29 cellular contexts compared by ENCODE assay signal in the genomic region with DNA sequence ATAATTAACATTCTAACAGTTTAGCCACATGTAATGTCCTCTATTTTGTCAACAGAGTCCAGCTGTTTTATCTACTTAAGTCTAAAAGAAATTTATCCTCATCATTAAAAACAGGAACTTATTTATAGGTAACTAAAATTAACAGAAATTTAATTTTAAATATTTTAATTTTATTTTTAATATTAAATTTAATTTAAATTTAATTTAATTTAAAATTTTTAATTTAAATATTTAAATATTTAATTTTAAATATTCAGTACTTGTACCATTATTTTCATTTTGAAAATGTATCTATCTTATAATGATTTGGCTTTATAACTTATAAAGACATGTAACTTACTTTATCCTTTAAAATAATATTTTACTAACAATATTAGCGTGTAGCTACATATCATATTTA. TPM values are rescaled to one million over a fixed set of nuclear protein-coding genes. Genes with fewer than 3 reads are reported as not detected.
"Had no signal": no experiment of that assay in that cellular context is flagged by ENCODE, and none has a peak within 500 bp of the region (broad histone marks: within the 10 kb centered on the region; RNA-seq: fewer than 3 reads in every experiment).

No MANE protein-coding gene starts in this region.

- H3K27ac ChIP-seq: breast epithelium, RWPE1 had no signal

- H3K36me3 ChIP-seq: breast epithelium had no signal

- H3K4me1 Mint-ChIP-seq: activated CD8-positive, alpha-beta memory T cell treated with anti-CD3 and anti-CD28 coated beads, Interleukin-2, amount 10 ng/mL, durations not matched to agents 7 days and 5 days had no signal

- H3K9me3 Mint-ChIP-seq: activated B cell treated with CpG ODN at 0.5 μM for 24 hours; activated CD4-positive, alpha-beta T cell treated with anti-CD3 and anti-CD28 coated beads, Interleukin-2, amount 10 ng/mL, durations not matched to agents 24 days and 14 days; activated naive CD4-positive, alpha-beta T cell treated with anti-CD3 and anti-CD28 coated beads, Interleukin-2, amount 50 U/mL, for 24 hours; activated T-cell treated with anti-CD3 and anti-CD28 coated beads, Interleukin-2, amount 50 U/mL, for 24 hours; activated T-helper 1 cell treated with anti-CD3 and anti-CD28 coated beads, Interleukin-12 subunit alpha, Interleukin-12 subunit beta, Interleukin-2, Interleukin-4 antibody, amounts not matched to agents 30 ng/mL and 10 ng/mL and 1 ng/mL, durations not matched to agents 14 hours and 24 hours and 36 hours; IgD-negative memory B cell; T-helper 1 cell treated with Interleukin-12 subunit alpha and Interleukin-12 subunit beta and Interleukin-4 antibody, amounts not matched to agents 30 μg/mL and 1 μg/mL, for 36 hours had no signal

- H3K27me3 ChIP-seq: breast epithelium had no signal

- H3K4me3 Mint-ChIP-seq: activated B cell treated with CpG ODN at 0.5 μM for 24 hours; activated CD4-positive, alpha-beta T cell treated with anti-CD3 and anti-CD28 coated beads, Interleukin-2, amount 10 ng/mL, durations not matched to agents 24 days and 14 days; activated CD8-positive, alpha-beta memory T cell treated with anti-CD3 and anti-CD28 coated beads, Interleukin-2, amount 10 ng/mL, durations not matched to agents 7 days and 5 days; activated naive CD4-positive, alpha-beta T cell treated with anti-CD3 and anti-CD28 coated beads, Interleukin-2, amount 50 U/mL, for 24 hours; activated T-cell treated with anti-CD3 and anti-CD28 coated beads, Interleukin-2, amount 50 U/mL, for 24 hours; activated T-helper 1 cell treated with anti-CD3 and anti-CD28 coated beads, Interleukin-12 subunit alpha, Interleukin-12 subunit beta, Interleukin-2, Interleukin-4 antibody, amounts not matched to agents 30 ng/mL and 10 ng/mL and 1 ng/mL, durations not matched to agents 14 hours and 24 hours and 36 hours; IgD-negative memory B cell; T-helper 1 cell treated with Interleukin-12 subunit alpha and Interleukin-12 subunit beta and Interleukin-4 antibody, amounts not matched to agents 30 μg/mL and 1 μg/mL, for 36 hours had no signal

- H3K9me3 ChIP-seq: breast epithelium had no signal

- H3K4me3 ChIP-seq: breast epithelium had no signal

- H3K27ac Mint-ChIP-seq: activated B cell treated with CpG ODN at 0.5 μM for 24 hours; activated CD4-positive, alpha-beta T cell treated with anti-CD3 and anti-CD28 coated beads, Interleukin-2, amount 10 ng/mL, durations not matched to agents 24 days and 14 days; activated CD8-positive, alpha-beta memory T cell treated with anti-CD3 and anti-CD28 coated beads, Interleukin-2, amount 10 ng/mL, durations not matched to agents 7 days and 5 days; activated naive CD4-positive, alpha-beta T cell treated with anti-CD3 and anti-CD28 coated beads, Interleukin-2, amount 50 U/mL, for 24 hours; activated T-cell treated with anti-CD3 and anti-CD28 coated beads, Interleukin-2, amount 50 U/mL, for 24 hours; activated T-helper 1 cell treated with anti-CD3 and anti-CD28 coated beads, Interleukin-12 subunit alpha, Interleukin-12 subunit beta, Interleukin-2, Interleukin-4 antibody, amounts not matched to agents 30 ng/mL and 10 ng/mL and 1 ng/mL, durations not matched to agents 14 hours and 24 hours and 36 hours; T-helper 1 cell treated with Interleukin-12 subunit alpha and Interleukin-12 subunit beta and Interleukin-4 antibody, amounts not matched to agents 30 μg/mL and 1 μg/mL, for 36 hours had no signal

- H3K27me3 Mint-ChIP-seq: activated B cell treated with CpG ODN at 0.5 μM for 24 hours; activated CD4-positive, alpha-beta T cell treated with anti-CD3 and anti-CD28 coated beads, Interleukin-2, amount 10 ng/mL, durations not matched to agents 24 days and 14 days; activated CD8-positive, alpha-beta memory T cell treated with anti-CD3 and anti-CD28 coated beads, Interleukin-2, amount 10 ng/mL, durations not matched to agents 7 days and 5 days; activated naive CD4-positive, alpha-beta T cell treated with anti-CD3 and anti-CD28 coated beads, Interleukin-2, amount 50 U/mL, for 24 hours; activated T-cell treated with anti-CD3 and anti-CD28 coated beads, Interleukin-2, amount 50 U/mL, for 24 hours; IgD-negative memory B cell had no signal

- H3K4me1 ChIP-seq: breast epithelium had no signal

- H3K36me3 Mint-ChIP-seq: activated CD8-positive, alpha-beta memory T cell treated with anti-CD3 and anti-CD28 coated beads, Interleukin-2, amount 10 ng/mL, durations not matched to agents 7 days and 5 days; activated naive CD4-positive, alpha-beta T cell treated with anti-CD3 and anti-CD28 coated beads, Interleukin-2, amount 50 U/mL, for 24 hours; IgD-negative memory B cell had no signal

- DNase-seq: activated B cell treated with CpG ODN at 0.5 μM for 24 hours; activated CD4-positive, alpha-beta T cell treated with anti-CD3 and anti-CD28 coated beads for 1 hour; activated CD4-positive, alpha-beta T cell treated with anti-CD3 and anti-CD28 coated beads, Interleukin-2, amount 10 ng/mL, durations not matched to agents 24 days and 14 days; activated CD4-positive, alpha-beta T cell treated with anti-CD3 and anti-CD28 coated beads, Interleukin-2, amount 50 U/mL, for 48 hours; activated CD8-positive, alpha-beta memory T cell treated with anti-CD3 and anti-CD28 coated beads, Interleukin-2, amount 10 ng/mL, durations not matched to agents 7 days and 5 days; activated effector memory CD4-positive, alpha-beta T cell treated with Interleukin-2 at 50 U/mL for 16 hours; activated naive CD4-positive, alpha-beta T cell; activated T-cell treated with anti-CD3 and anti-CD28 coated beads, Interleukin-2, amount 50 U/mL, for 24 hours; aorta; KG1; NCI-H1092; NCI-H1417; NCI-H1930; NCI-H2171 treated with DMSO at 0.1 percent for 48 hours; NCI-H226; NCI-H510A; NCI-H526 treated with DMSO at 0.1 percent for 48 hours; NK-92 treated with Interleukin-12 subunit alpha and Interleukin-12 subunit beta, amount 100 ng/mL, for 24 hours; OCI-M1; SHP77 had no signal

RNA-seq across cellular contexts. Expression of a gene that starts 1.0 kb away (rescaled TPM):
- total RNA-seq: activated B cell treated with CpG ODN at 0.5 μM for 24 hours; activated CD4-positive, alpha-beta T cell treated with anti-CD3 and anti-CD28 coated beads, Interleukin-2, amount 10 ng/mL, durations not matched to agents 24 days and 14 days; activated CD8-positive, alpha-beta memory T cell treated with anti-CD3 and anti-CD28 coated beads, Interleukin-2, amount 10 ng/mL, durations not matched to agents 7 days and 5 days; activated T-helper 1 cell treated with anti-CD3 and anti-CD28 coated beads, Interleukin-12 subunit alpha, Interleukin-12 subunit beta, Interleukin-2, Interleukin-4 antibody, amounts not matched to agents 30 ng/mL and 10 ng/mL and 1 ng/mL, durations not matched to agents 14 hours and 24 hours and 36 hours; aorta; breast epithelium; LHCN-M2; M059J; SK-MEL-5 had no signal
- polyA plus RNA-seq: IgD-negative memory B cell had no signal
